23 cellular contexts compared by ENCODE assay signal in the genomic region with DNA sequence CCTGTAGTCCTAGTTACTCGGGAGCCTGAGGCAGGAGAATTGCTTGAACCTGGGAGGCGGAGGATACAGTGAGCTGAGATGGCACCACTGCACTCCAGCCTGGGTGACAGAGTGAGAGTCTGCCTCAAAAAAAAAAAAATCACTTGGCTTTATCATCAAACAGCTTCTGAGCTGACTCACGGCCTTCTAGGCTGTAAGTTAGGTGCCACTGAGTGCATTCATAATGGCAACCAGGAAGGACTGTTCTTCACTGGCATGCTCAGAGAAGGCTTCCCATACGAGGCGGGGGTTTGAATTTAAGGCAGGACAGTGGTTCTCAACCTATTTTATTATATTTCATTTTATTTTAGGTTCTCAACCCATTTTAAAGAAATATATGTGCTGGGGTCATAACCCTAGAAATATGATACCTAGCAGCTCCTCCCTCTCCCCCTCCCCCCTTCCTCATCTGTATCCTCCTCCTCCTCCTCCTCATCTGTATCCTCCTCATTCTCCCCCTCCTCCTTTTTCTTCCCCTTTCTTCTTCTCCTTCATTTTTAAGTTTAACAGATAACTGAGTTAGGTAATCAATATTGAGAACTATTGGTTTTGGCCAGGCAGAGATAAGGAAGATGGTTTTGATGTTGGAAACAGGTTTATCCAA.
"Had no signal": no experiment of that assay in that cellular context is flagged by ENCODE, and none has a peak within 500 bp of the region (broad histone marks: within the 10 kb centered on the region; RNA-seq: fewer than 3 reads in every experiment).

No MANE protein-coding gene starts in this region.

- H2AFZ ChIP-seq: neural progenitor cell had no signal

- H3K9ac ChIP-seq: neural progenitor cell had no signal

- ATAC-seq: activated CD4-positive, CD25-positive, alpha-beta regulatory T cell treated with anti-CD3 and anti-CD28 coated beads, Interleukin-2, amount 50 U/mL, for 24 hours; activated T-cell treated with anti-CD3 and anti-CD28 coated beads, Interleukin-2, amount 50 U/mL, for 4 hours; esophagus mucosa; mucosa of descending colon; right cardiac atrium had no signal

- H3K4me2 ChIP-seq: neural progenitor cell had no signal

- H3K4me1 ChIP-seq: breast epithelium, neural progenitor cell, upper lobe of left lung had no signal

- H3K36me3 ChIP-seq: ascending aorta, breast epithelium, neural progenitor cell, thoracic aorta, upper lobe of left lung had no signal

- DNase-seq: activated CD4-positive, alpha-beta T cell treated with anti-CD3 and anti-CD28 coated beads, Interleukin-2, amount 50 U/mL, for 1 hour; activated CD8-positive, alpha-beta memory T cell treated with anti-CD3 and anti-CD28 coated beads, Interleukin-2, amount 50 U/mL, for 4 hours; activated naive CD4-positive, alpha-beta T cell treated with anti-CD3 and anti-CD28 coated beads, Interleukin-2, amount 10 ng/mL, durations not matched to agents 7 days and 5 days; activated T-cell treated with anti-CD3 and anti-CD28 coated beads, Interleukin-2, amount 50 U/mL, for 4 hours; cerebellar nuclear complex; cortex of kidney; effector CD4-positive, alpha-beta T cell; immature natural killer cell; mesenchymal stem cell; mucosa of descending colon; naive B cell; right cardiac atrium; stimulated activated CD4-positive, alpha-beta T cell treated with anti-CD3 and anti-CD28 coated beads, Interleukin-15, amount 100 ng/mL, for 24 hours; stimulated activated CD4-positive, alpha-beta T cell treated with anti-CD3 and anti-CD28 coated beads, Interleukin-2, amount 100 ng/mL, for 48 hours; T-helper 9 cell; upper lobe of left lung had no signal

- H3K27ac ChIP-seq: ascending aorta, breast epithelium, neural progenitor cell, skin epidermis, thoracic aorta, upper lobe of left lung had no signal

- H3K9me3 ChIP-seq: ascending aorta, breast epithelium, mucosa of descending colon, thoracic aorta, upper lobe of left lung had no signal

- H3K4me3 ChIP-seq: ascending aorta, breast epithelium, mucosa of descending colon, neural progenitor cell, skin epidermis, thoracic aorta, upper lobe of left lung had no signal

- H3K27me3 ChIP-seq: ascending aorta, breast epithelium, neural progenitor cell, upper lobe of left lung had no signal
